Comparison of ENCODE assay signal across 9 cellular contexts in genomic region chr1:205456868-205457724, GRCh38. TPM values are rescaled to one million over a fixed set of nuclear protein-coding genes. Genes with fewer than 3 reads are reported as not detected.
DNase-seq lines count a peak whose midpoint lies in the region; ATAC-seq lines count a peak whose summit lies in the region.
"Had no signal": no experiment of that assay in that cellular context is flagged by ENCODE, and none has a peak within 500 bp of the region (broad histone marks: within the 10 kb centered on the region; RNA-seq: fewer than 3 reads in every experiment).

No MANE protein-coding gene starts in this region.

- ATAC-seq in T-cell (replicated peaks in 1 of 4) (peak in 3 of 4 experiments; percentile 28 to 41 (median 34)), GM18861 (IDR thresholded peaks at IDR 0.05; ENCODE audit: unreplicated experiment) (no peak), sciatic nerve (no peak)

- H3K36me3 Mint-ChIP-seq in T-cell (no peaks in the 10 kb centered on the region), immature natural killer cell (no peaks in the 10 kb centered on the region)

- intact Hi-C loops in sciatic nerve (cut with DNase I): loop anchor here (1.0 kb wide), 1 partner anchor 21 kb away; no protein-coding TSS in a partner anchor

- H3K4me3 Mint-ChIP-seq in T-cell (peak overlapping the region; percentile 51 to 59 (median 54)), immature natural killer cell (peak overlapping the region; percentile 82 to 88 (median 83))

- POLR2A ChIA-PET in T-cell (lab: Charles Lee): no interaction called here

- H3K27ac Mint-ChIP-seq in T-cell (no peak overlapping the region), immature natural killer cell (no peak overlapping the region)

- H3K27me3 Mint-ChIP-seq in T-cell: peaks cover 65 to 75% of the 10 kb centered on the region in 2 donors
- peaks cover 15 to 32% (median 30%) of the 10 kb centered on the region in 3 donors for H3K27me3 Mint-ChIP-seq in immature natural killer cell (ENCODE audit: low read depth in 3 of 3)

- H3K9me3 Mint-ChIP-seq in T-cell (no peaks in the 10 kb centered on the region), immature natural killer cell (peaks cover 0 to 2% (median 0%) of the 10 kb centered on the region in 6 donors)

- DNase-seq in stimulated activated CD4-positive, alpha-beta T cell treated with anti-CD3 and anti-CD28 coated beads, Interleukin-4, amount 100 ng/mL, for 1 hour: peak; percentile 6
- no peak for DNase-seq in stimulated activated CD4-positive, alpha-beta T cell treated with anti-CD3 and anti-CD28 coated beads, Interleukin-4, amount 100 ng/mL, for 4 hours
- DNase-seq in T-cell (no peak), immature natural killer cell (peak; percentile 19 to 20 (median 20)), RKO (ENCODE audit: low spot score) (no peak), sciatic nerve (ENCODE audit: low spot score) (no peak), T-helper 9 cell (no peak)

- CTCF ChIA-PET in T-cell (lab: Charles Lee): no interaction called here

- H3K4me1 Mint-ChIP-seq in T-cell (peaks cover 17 to 25% (median 17%) of the 10 kb centered on the region in 3 donors), immature natural killer cell (peaks cover 17 to 27% of the 10 kb centered on the region in 2 donors)

RNA-seq across cellular contexts. Expression of gene BLACAT1, which starts 1.3 kb away (rescaled TPM):
- under 1 TPM in 3 of 5 donors, not detected in 2; 0.16 to 0.60 (median 0.30) TPM for total RNA-seq in T-cell
- polyA plus RNA-seq in immature natural killer cell: not detected
- total RNA-seq in sciatic nerve: 0.13 TPM
- total RNA-seq: LHCN-M2 had no signal

RNA-seq across cellular contexts. Expression of gene LEMD1, which starts 35.2 kb away (rescaled TPM):
- total RNA-seq in T-cell (under 1 TPM in 2 of 5 donors, not detected in 3; 0.69 to 0.98 TPM), sciatic nerve (not detected)
- not detected for polyA plus RNA-seq in immature natural killer cell
- total RNA-seq: LHCN-M2 had no signal

RNA-seq across cellular contexts. Expression of gene CDK18, which starts 47.4 kb away (rescaled TPM):
- total RNA-seq in T-cell (1 to 10 TPM; 1.7 to 4.6 (median 2.1) TPM), sciatic nerve (9.4 TPM)
- under 1 TPM in 2 of 3 donors, not detected in 1; 0.61 to 0.74 TPM for polyA plus RNA-seq in immature natural killer cell

Comparison
In these comparisons a context has a peak if more than half of its experiments do, and no peak if none do; other contexts are left out.
1. DNase-seq: peak in stimulated activated CD4-positive, alpha-beta T cell treated with anti-CD3 and anti-CD28 coated beads, Interleukin-4, amount 100 ng/mL, for 1 hour (single experiment) and immature natural killer cell (3 of 3); none in stimulated activated CD4-positive, alpha-beta T cell treated with anti-CD3 and anti-CD28 coated beads, Interleukin-4, amount 100 ng/mL, for 4 hours (0 of 2), T-cell (0 of 34), RKO (single experiment), sciatic nerve (single experiment) and T-helper 9 cell (single experiment).
2. ATAC-seq: peak in T-cell (3 of 4); none in GM18861 (single experiment) and sciatic nerve (single experiment).